Comparison of ENCODE assay signal across 8 cellular contexts in genomic region chr19:33037168-33037853, GRCh38. TPM values are rescaled to one million over a fixed set of nuclear protein-coding genes. Genes with fewer than 3 reads are reported as not detected.
DNase-seq lines count a peak whose midpoint lies in the region; ATAC-seq, FAIRE-seq and TF ChIP-seq lines count a peak whose summit lies in the region.
"Not testable (repeated sequence)": the region's sequence is repeated elsewhere in the genome, so short reads cannot be mapped to it uniquely, and the experiment has no call there.

No MANE protein-coding gene starts in this region.

- not testable (repeated sequence) for H3K27me3 ChIP-seq in A673 (replicated peaks; ENCODE audit: insufficient read depth, low read depth, low read length, poor library complexity); Panc1 (ENCODE audit: control insufficient read depth, insufficient read depth, low read length); K562 (ENCODE audit: control insufficient read depth in 2 of 2, insufficient read depth in 2 of 2, low read length in 2 of 2); right lobe of liver; prostate gland (replicated peaks; ENCODE audit: insufficient read depth)

- not testable (repeated sequence) for ATAC-seq in Panc1, K562, right lobe of liver

- intact Hi-C loops in A673 (cut with micrococcal nuclease; ENCODE audit: unreplicated experiment); Panc1 (cut with micrococcal nuclease; ENCODE audit: unreplicated experiment); K562 (cut with micrococcal nuclease); right lobe of liver (cut with DNase I); prostate gland (cut with DNase I): not testable (repeated sequence)

- TF ChIP-seq EP300 in K562 (IDR thresholded peaks at IDR 0.05; ENCODE audit: low read length): not testable (repeated sequence)

- H4K20me1 ChIP-seq in K562 (replicated peaks; ENCODE audit: control insufficient read depth, insufficient read depth, low read length): not testable (repeated sequence)

- H2AFZ ChIP-seq in K562 (ENCODE audit: low read depth, low read length): not testable (repeated sequence)

- H3K36me3 ChIP-seq in A673 (ENCODE audit: insufficient read depth, low read length, poor library complexity, severe bottlenecking); Panc1 (ENCODE audit: control insufficient read depth, insufficient read depth, low read length); K562 (ENCODE audit: control insufficient read depth, insufficient read depth, low read length); right lobe of liver; prostate gland: not testable (repeated sequence)

- not testable (repeated sequence) for H3K9ac ChIP-seq in K562 (ENCODE audit: insufficient read depth in 1 of 2, low read depth in 2 of 2, low read length in 2 of 2)

- not testable (repeated sequence) for H3K4me2 ChIP-seq in K562 (ENCODE audit: insufficient read depth, low read length)

- TF ChIP-seq CTCF in A673 (conservative IDR thresholded peaks at IDR 0.05; ENCODE audit: low read depth, low read length); Panc1 (IDR thresholded peaks at IDR 0.05); K562 (IDR thresholded peaks at IDR 0.05 in 2 of 3, conservative IDR thresholded peaks at IDR 0.05 in 1 of 3; ENCODE audit: insufficient read depth in 2 of 3, low read depth in 1 of 3, low read length in 3 of 3); right lobe of liver (IDR thresholded peaks at IDR 0.05): not testable (repeated sequence)
- peak in 1 of 4 experiments; percentile 15 for TF ChIP-seq CTCF in prostate gland (IDR thresholded peaks at IDR 0.05)

- DNase-seq in A673 (ENCODE audit: low spot score); Panc1 (ENCODE audit: low read depth, low spot score); K562 (ENCODE audit: extremely low read depth in 1 of 4, low spot score in 3 of 4); right lobe of liver: not testable (repeated sequence)
- DNase-seq in GF-D8 (lab: John Stamatoyannopoulos, UW) (peak; percentile 18), prostate gland (ENCODE audit: low spot score) (peak; percentile 49)
- DNase-seq in activated CD4-positive, alpha-beta T cell treated with anti-CD3 and anti-CD28 coated beads for 48 hours: peak; percentile 31
- DNase-seq in activated T-cell treated with anti-CD3 and anti-CD28 coated beads, Interleukin-2, amount 50 U/mL, for 48 hours: peak; percentile 41 to 53

- in situ Hi-C loops in Panc1 (cut with HindIII; ENCODE audit: low pct_unique_long_range_greater_than_20kb, low sequenced_read_pairs); K562 (cut with MboI): not testable (repeated sequence)

- H3K9me3 ChIP-seq in A673 (ENCODE audit: low read depth, low read length, poor library complexity, severe bottlenecking); Panc1 (ENCODE audit: control insufficient read depth, insufficient read depth, low read depth, low read length); K562 (replicated peaks; ENCODE audit: control insufficient read depth, insufficient read depth, low read depth, low read length); right lobe of liver; prostate gland: not testable (repeated sequence)

- H3K4me1 ChIP-seq in A673 (ENCODE audit: insufficient read depth, low read length, poor library complexity, severe bottlenecking); K562 (replicated peaks in 1 of 2; ENCODE audit: control insufficient read depth in 2 of 2, insufficient read depth in 2 of 2, low read length in 2 of 2); prostate gland (replicated peaks): not testable (repeated sequence)
- H3K4me1 ChIP-seq in Panc1 (ENCODE audit: control insufficient read depth, insufficient read depth, low read length) (peaks cover 47% of the 10 kb centered on the region), right lobe of liver (peaks cover 0 to 54% (median 26%) of the 10 kb centered on the region in 4 donors)

- not testable (repeated sequence) for FAIRE-seq in K562 (lab: Jason Lieb, UNC)

- CTCF ChIA-PET in A673 (lab: Charles Lee); K562 (lab: Yijun Ruan, JAX; ENCODE audit: low intra/inter-chr PET ratio): not testable (repeated sequence)
- CTCF ChIA-PET in Panc1 (lab: Charles Lee): interaction anchor here (0.6 kb wide), 1 partner anchor 17 kb away, joined by 3 read pairs; no protein-coding TSS in a partner anchor

- not testable (repeated sequence) for H3K27ac ChIP-seq in A673 (ENCODE audit: low read depth, low read length, poor library complexity, severe bottlenecking); K562 (ENCODE audit: extremely low read depth, low read depth, low read length)
- peak overlapping the region; percentile 68 for H3K27ac ChIP-seq in Panc1 (ENCODE audit: low read length)
- H3K27ac ChIP-seq in right lobe of liver: peak overlapping the region in 2 of 3 donors; percentile 86 to 94
- H3K27ac ChIP-seq in prostate gland: peak overlapping the region; percentile 63 to 87

- not testable (repeated sequence) for H3K9me1 ChIP-seq in K562 (ENCODE audit: control insufficient read depth, insufficient read depth, low read length)

- POLR2A ChIA-PET in A673 (lab: Charles Lee; ENCODE audit: low non-redundant PET); Panc1 (lab: Charles Lee): not testable (repeated sequence)
- POLR2A ChIA-PET in K562 (lab: Yijun Ruan, JAX): interaction anchor here (0.9 kb wide), 1 partner anchor 11 kb away, joined by 3 read pairs; no protein-coding TSS in a partner anchor

- not testable (repeated sequence) for H3K79me2 ChIP-seq in K562 (ENCODE audit: control insufficient read depth, insufficient read depth, low read length)

- not testable (repeated sequence) for TF ChIP-seq RAD21 in K562 (CRISPR knock-in tag; conservative IDR thresholded peaks at IDR 0.05 in 1 of 2, IDR thresholded peaks at IDR 0.05 in 1 of 2)

- BruUV-seq in A673 (replicated peaks; lab: Mats Ljungman, UMichigan) (TSS peak; percentile 99), Panc1 (replicated peaks; lab: Mats Ljungman, UMichigan) (TSS peak; percentile 100), K562 (replicated peaks; lab: Mats Ljungman, UMichigan) (TSS peak; percentile 93)

- 92% methylated on average over 10 of the region's 16 CpGs for WGBS in K562 (ENCODE audit: insufficient coverage, low coverage, missing lambda C conversion rate)
- 47% methylated on average over 6 of the region's 16 CpGs for WGBS in right lobe of liver (ENCODE audit: insufficient coverage, low coverage, low lambda C conversion rate, missing lambda C conversion rate)
- WGBS in prostate gland: 75% methylated on average over 16 of the region's 16 CpGs

- TF ChIP-seq POLR2A in K562 (conservative IDR thresholded peaks at IDR 0.05): peak; percentile 57; the same call in 1 of the 2 replicates
- peak; percentile 64 for TF ChIP-seq POLR2A in right lobe of liver (IDR thresholded peaks at IDR 0.05)
- TF ChIP-seq POLR2A in prostate gland (IDR thresholded peaks at IDR 0.05): not testable (repeated sequence)

- not testable (repeated sequence) for H3K4me3 ChIP-seq in A673 (ENCODE audit: low read depth, low read length, poor library complexity, severe bottlenecking); Panc1 (ENCODE audit: low read depth in 2 of 2, low read length in 2 of 2); K562; right lobe of liver; prostate gland

RNA-seq across cellular contexts. Expression of gene RHPN2, which starts 27.4 kb away (rescaled TPM):
- 10.5 and 12.1 TPM in 2 replicates for total RNA-seq in A673 (2021)
- 227 TPM for total RNA-seq in Panc1 (2021; ENCODE audit: unreplicated experiment)
- 173 TPM for polyA plus RNA-seq in Panc1 (2012; ENCODE audit: insufficient read length)
- 13.5 and 13.8 TPM in 2 replicates for total RNA-seq in K562 (2011; cell fraction: chromatin; rRNA removed; ENCODE audit: low replicate concordance)
- 9.1 and 13.0 TPM in 2 replicates for total RNA-seq in K562 (2011; cell fraction: nucleolus; rRNA removed)
- 6.8 and 7.6 TPM in 2 replicates for total RNA-seq in K562 (2011; cell fraction: nucleoplasm; rRNA removed)
- total RNA-seq in K562 (2014; rRNA removed): 2.8 and 3.7 TPM in 2 replicates
- total RNA-seq in K562 (2014; rRNA removed; fragmentation: Illumina TruSeq; extraction: Trizol): 2.7 and 3.2 TPM in 2 replicates
- total RNA-seq in K562 (2015; rRNA removed; fragmentation: Illumina TruSeq; extraction: Trizol): 3.0 and 3.6 TPM in 2 replicates
- 4.1 and 4.4 TPM in 2 replicates for total RNA-seq in K562 (2021)
- polyA plus RNA-seq in K562 (2011; rRNA removed): 7.2 and 9.9 TPM in 2 replicates
- 7.5 and 7.7 TPM in 2 replicates for polyA plus RNA-seq in K562 (2011; cell fraction: cytosol; rRNA removed)
- polyA plus RNA-seq in K562 (2011; cell fraction: nucleus; rRNA removed): 4.4 and 4.8 TPM in 2 replicates
- 2.3 and 3.7 TPM in 2 replicates for polyA plus RNA-seq in K562 (2012)
- polyA plus RNA-seq in K562 (2014; fragmentation: Illumina TruSeq; extraction: Trizol): 5.9 and 6.1 TPM in 2 replicates
- 1 to 10 TPM in 1 of 2 experiments, under 1 TPM in 1; 0.63 to 1.2 TPM for polyA plus RNA-seq in K562 (2014; fragmentation: Nextera tagmentation; extraction: Ambion mirVana)
- polyA plus RNA-seq in K562 (2014; rRNA removed): 2.9 and 5.7 TPM in 2 replicates
- 10.3 and 12.2 TPM in 2 replicates for polyA minus RNA-seq in K562 (2011; rRNA and poly(A)+ RNA removed)
- 5.9 and 7.3 TPM in 2 replicates for polyA minus RNA-seq in K562 (2011; cell fraction: cytosol; rRNA and poly(A)+ RNA removed)
- 3.0 and 4.3 TPM in 2 replicates for polyA minus RNA-seq in K562 (2011; cell fraction: nucleus; rRNA and poly(A)+ RNA removed)
- 10 to 100 TPM in 5 of 6 experiments, 1 to 10 TPM in 1; 8.7 to 18.1 (median 16.4) TPM for total RNA-seq in right lobe of liver
- total RNA-seq in prostate gland: 10 to 100 TPM; 46.2 to 95.0 TPM

RNA-seq across cellular contexts. Expression of gene GPATCH1, which starts 43.7 kb away (rescaled TPM):
- total RNA-seq in A673 (2021): 12.4 and 16.6 TPM in 2 replicates
- total RNA-seq in Panc1 (2021; ENCODE audit: unreplicated experiment): 34.7 TPM
- 30.0 TPM for polyA plus RNA-seq in Panc1 (2012; ENCODE audit: insufficient read length)
- total RNA-seq in K562 (2011; cell fraction: chromatin; rRNA removed; ENCODE audit: low replicate concordance): 23.7 and 26.4 TPM in 2 replicates
- 11.3 and 15.1 TPM in 2 replicates for total RNA-seq in K562 (2011; cell fraction: nucleolus; rRNA removed)
- total RNA-seq in K562 (2011; cell fraction: nucleoplasm; rRNA removed): 12.6 and 16.0 TPM in 2 replicates
- total RNA-seq in K562 (2014; rRNA removed): 6.6 and 9.4 TPM in 2 replicates
- total RNA-seq in K562 (2014; rRNA removed; fragmentation: Illumina TruSeq; extraction: Trizol): 7.1 and 8.1 TPM in 2 replicates
- total RNA-seq in K562 (2015; rRNA removed; fragmentation: Illumina TruSeq; extraction: Trizol): 9.5 and 9.6 TPM in 2 replicates
- total RNA-seq in K562 (2021): 7.0 and 8.0 TPM in 2 replicates
- polyA plus RNA-seq in K562 (2011; rRNA removed): 7.9 and 9.1 TPM in 2 replicates
- 2.8 and 3.8 TPM in 2 replicates for polyA plus RNA-seq in K562 (2011; cell fraction: cytosol; rRNA removed)
- 13.4 and 14.5 TPM in 2 replicates for polyA plus RNA-seq in K562 (2011; cell fraction: nucleus; rRNA removed)
- polyA plus RNA-seq in K562 (2012): 5.8 and 7.5 TPM in 2 replicates
- 7.5 and 9.7 TPM in 2 replicates for polyA plus RNA-seq in K562 (2014; fragmentation: Illumina TruSeq; extraction: Trizol)
- polyA plus RNA-seq in K562 (2014; fragmentation: Nextera tagmentation; extraction: Ambion mirVana): 1 to 10 TPM; 3.7 to 9.2 TPM
- 7.7 and 10.9 TPM in 2 replicates for polyA plus RNA-seq in K562 (2014; rRNA removed)
- polyA minus RNA-seq in K562 (2011; rRNA and poly(A)+ RNA removed): 13.0 and 13.2 TPM in 2 replicates
- 3.5 and 11.6 TPM in 2 replicates for polyA minus RNA-seq in K562 (2011; cell fraction: cytosol; rRNA and poly(A)+ RNA removed)
- 8.9 and 13.4 TPM in 2 replicates for polyA minus RNA-seq in K562 (2011; cell fraction: nucleus; rRNA and poly(A)+ RNA removed)
- total RNA-seq in right lobe of liver: 1 to 10 TPM; 2.5 to 3.9 (median 3.1) TPM
- total RNA-seq in prostate gland: 10 to 100 TPM in 1 of 2 donors, 1 to 10 TPM in 1; 7.9 to 12.2 TPM
